ENCODE assay signal across 26 cellular contexts in the genomic region with DNA sequence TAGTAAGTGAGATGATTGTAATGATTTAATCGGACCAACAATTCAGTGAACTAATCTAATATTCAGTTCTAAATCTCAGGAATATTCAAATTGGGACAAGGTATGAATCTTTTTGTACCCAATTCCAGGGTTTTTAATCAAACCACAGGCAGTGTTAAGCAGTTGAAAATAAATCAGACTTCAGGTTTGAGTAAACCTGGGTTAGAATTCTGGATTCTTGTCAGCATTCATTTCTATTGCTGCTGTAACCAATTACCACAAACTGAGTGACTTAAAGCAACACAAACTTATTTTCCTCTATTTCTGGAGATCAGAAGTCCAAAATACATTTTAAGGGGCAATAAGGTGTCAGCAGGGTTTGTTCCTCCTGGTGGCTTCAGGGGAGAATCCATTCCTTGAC.
"Had no signal": no experiment of that assay in that cellular context is flagged by ENCODE, and none has a peak within 500 bp of the region (broad histone marks: within the 10 kb centered on the region; RNA-seq: fewer than 3 reads in every experiment).

No MANE protein-coding gene starts in this region.

- H3K9me3 ChIP-seq: ovary, psoas muscle, right lobe of liver, sigmoid colon, suprapubic skin, testis, tibial artery, transverse colon, upper lobe of right lung, uterus had no signal

- H3K4me3 ChIP-seq: neural progenitor cell, ovary, psoas muscle, right lobe of liver, sigmoid colon, suprapubic skin, testis, tibial artery, transverse colon, upper lobe of right lung, uterus had no signal

- DNase-seq: natural killer cell; occipital lobe; ovary; posterior cingulate gyrus; psoas muscle; right cardiac atrium; right lobe of liver; sigmoid colon; small intestine; stimulated activated CD4-positive, alpha-beta T cell treated with anti-CD3 and anti-CD28 coated beads, Interleukin-15, amount 100 ng/mL, for 24 hours; stimulated activated CD4-positive, alpha-beta T cell treated with anti-CD3 and anti-CD28 coated beads, Interleukin-2, amount 100 ng/mL, for 24 hours; stimulated activated CD4-positive, alpha-beta T cell treated with anti-CD3 and anti-CD28 coated beads, Interleukin-2, amount 100 ng/mL, for 48 hours; stimulated activated CD4-positive, alpha-beta T cell treated with anti-CD3 and anti-CD28 coated beads, Interleukin-4, amount 100 ng/mL, for 24 hours; stimulated activated naive CD4-positive, alpha-beta T cell; stimulated activated naive CD8-positive, alpha-beta T cell treated with anti-CD3 and anti-CD28 coated beads, Interleukin-15, amount 100 ng/mL, for 72 hours; stimulated activated naive CD8-positive, alpha-beta T cell treated with anti-CD3 and anti-CD28 coated beads, Interleukin-15, Interleukin-2, amounts not matched to agents 100 U/mL and 50 U/mL, for 24 hours; substantia nigra; testis; tibial artery; transverse colon; upper lobe of right lung; uterus had no signal

- ATAC-seq: natural killer cell; psoas muscle; right cardiac atrium; right lobe of liver; stimulated activated memory B cell treated with anti-CD40 and anti-IgM and Interleukin-4, amounts not matched to agents 10 μg/mL and 1 μg/mL and 100 μg/mL, for 72 hours; stimulated activated naive CD8-positive, alpha-beta T cell treated with anti-CD3 and anti-CD28 coated beads, Interleukin-15, amount 100 ng/mL, for 72 hours; stimulated activated naive CD8-positive, alpha-beta T cell treated with anti-CD3 and anti-CD28 coated beads, Interleukin-15, Interleukin-2, amounts not matched to agents 100 U/mL and 50 U/mL, for 24 hours; upper lobe of right lung had no signal

- H3K27me3 ChIP-seq: neural progenitor cell, ovary, right lobe of liver, sigmoid colon, suprapubic skin, testis, tibial artery, transverse colon, upper lobe of right lung, uterus had no signal

- H3K4me1 ChIP-seq: neural progenitor cell, parathyroid adenoma, psoas muscle, right lobe of liver had no signal

- H3K27ac ChIP-seq: neural progenitor cell, ovary, parathyroid adenoma, psoas muscle, right lobe of liver, sigmoid colon, suprapubic skin, testis, tibial artery, transverse colon, upper lobe of right lung, uterus had no signal

- H2AFZ ChIP-seq: neural progenitor cell had no signal

- H3K36me3 ChIP-seq: neural progenitor cell, ovary, right lobe of liver, sigmoid colon, suprapubic skin, tibial artery, transverse colon, upper lobe of right lung, uterus had no signal

- H3K4me2 ChIP-seq: neural progenitor cell had no signal

- H3K9ac ChIP-seq: neural progenitor cell, parathyroid adenoma had no signal
